Comparison of ENCODE assay signal across 1 cellular context in the genomic region with DNA sequence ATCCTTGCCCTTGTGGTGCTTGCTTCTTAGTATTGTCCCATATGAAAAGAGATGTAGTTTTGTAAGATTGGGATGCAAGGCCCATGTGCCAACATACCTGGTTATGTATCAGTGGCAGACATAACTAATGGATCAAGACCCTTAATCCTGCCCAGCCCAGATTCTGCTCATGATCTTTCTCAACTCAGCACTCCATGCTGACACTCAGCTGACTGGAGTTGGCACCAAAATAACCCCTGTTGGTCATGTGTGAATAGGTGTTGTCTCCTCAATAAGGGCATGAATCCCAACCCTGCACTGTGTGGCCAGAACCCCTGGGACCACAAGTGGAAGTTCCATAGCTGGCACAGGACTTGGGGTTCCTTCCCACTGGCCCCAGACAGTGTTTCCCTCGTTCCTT.
TF ChIP-seq lines count a peak whose summit lies in the region.

No MANE protein-coding gene starts in this region.

TF ChIP-seq in K562, 482 proteins besides CTCF, POLR2A, EP300 and RAD21:
- TF ChIP-seq MLLT1 (IDR thresholded peaks at IDR 0.05) (0 out of 4 replicates have a peak, but pooled peaks of 1 of the 2 experiments have one; percentile 33), NFRKB (IDR thresholded peaks at IDR 0.05; ENCODE audit: low read depth) (no peak), RUNX1 (IDR thresholded peaks at IDR 0.05; ENCODE audit: low read depth) (no peak), ZBTB17 (CRISPR knock-in tag; IDR thresholded peaks at IDR 0.05) (0 out of 2 replicates have a peak, but pooled peaks have one; percentile 76)
